In genomic region chr19:48969276-48970138, GRCh38 we compare ENCODE assay signal across 11 cellular contexts. TPM values are rescaled to one million over a fixed set of nuclear protein-coding genes. Genes with fewer than 3 reads are reported as not detected.
DNase-seq lines count a peak whose midpoint lies in the region; ATAC-seq and TF ChIP-seq lines count a peak whose summit lies in the region.
"Had no signal": no experiment of that assay in that cellular context is flagged by ENCODE, and none has a peak within 500 bp of the region (broad histone marks: within the 10 kb centered on the region; RNA-seq: fewer than 3 reads in every experiment).

No MANE protein-coding gene starts in this region.

- H3K27me3 Mint-ChIP-seq in HFFc6 (ENCODE audit: insufficient read depth), result peaks cover 33% of the 10 kb centered on the region

- TF ChIP-seq CTCF in DND-41 (IDR thresholded peaks at IDR 0.05; ENCODE audit: borderline replicate concordance, extremely low read depth, low read length, poor library complexity, severe bottlenecking), result no peak
- no peak for TF ChIP-seq CTCF in HFFc6 (IDR thresholded peaks at IDR 0.05)
- TF ChIP-seq CTCF in right lobe of liver (IDR thresholded peaks at IDR 0.05), result no peak

- H3K4me3 Mint-ChIP-seq in HFFc6, result no peak overlapping the region

- no peak overlapping the region for H3K4me3 ChIP-seq in DND-41 (ENCODE audit: low read depth in 1 of 2, low read length in 2 of 2)
- no peak overlapping the region for H3K4me3 ChIP-seq in right lobe of liver
- H3K4me3 ChIP-seq: cardiac muscle cell had no signal

- peaks cover 56% of the 10 kb centered on the region for H3K36me3 Mint-ChIP-seq in HFFc6 (ENCODE audit: low read depth)

- peak overlapping the region; percentile 40; the same call in 1 of the 2 replicates for H3K27ac Mint-ChIP-seq in HFFc6

- no peak overlapping the region for H3K9ac ChIP-seq in DND-41 (ENCODE audit: low read depth, low read length)

- no peak overlapping the region for H2AFZ ChIP-seq in DND-41 (ENCODE audit: low read depth, low read length)

- H3K36me3 ChIP-seq in DND-41 (ENCODE audit: insufficient read depth, low read length) (peaks cover 69% of the 10 kb centered on the region), right lobe of liver (peaks cover 0 to 48% (median 5%) of the 10 kb centered on the region in 4 donors)

- TF ChIP-seq POLR2A in right lobe of liver (IDR thresholded peaks at IDR 0.05), result peak; percentile 4

- peaks cover 20% of the 10 kb centered on the region for H3K79me2 ChIP-seq in DND-41 (ENCODE audit: insufficient read depth, low read length)

- no peaks in the 10 kb centered on the region for H3K9me3 ChIP-seq in DND-41 (ENCODE audit: insufficient read depth, low read length, severe bottlenecking)
- no peaks in the 10 kb centered on the region for H3K9me3 ChIP-seq in right lobe of liver

- H3K4me1 ChIP-seq in DND-41 (ENCODE audit: insufficient read depth, low read length), result peaks cover 28% of the 10 kb centered on the region
- peaks cover 0 to 11% (median 0%) of the 10 kb centered on the region in 4 donors for H3K4me1 ChIP-seq in right lobe of liver

- peaks cover 14% of the 10 kb centered on the region for H3K9me3 Mint-ChIP-seq in HFFc6

- DNase-seq in DND-41 (peak; percentile 84), HFFc6 (peak; percentile 18), UCSD-AML1 (lab: John Stamatoyannopoulos, UW; ENCODE audit: unreplicated experiment) (peak; percentile 14), right lobe of liver (peak in 1 of 3 donors; percentile 43), NCI-H2029 (lab: John Stamatoyannopoulos, UW) (no peak), GOT3 (lab: John Stamatoyannopoulos, UW) (no peak), GM19240 (ENCODE audit: insufficient read length, low spot score) (no peak)
- DNase-seq: mammary epithelial cell had no signal

- H3K27me3 ChIP-seq in DND-41 (ENCODE audit: insufficient read depth, low read length, poor library complexity) (no peaks in the 10 kb centered on the region), right lobe of liver (no peaks in the 10 kb centered on the region)
- H3K27me3 ChIP-seq: cardiac muscle cell had no signal

- H3K27ac ChIP-seq in DND-41 (ENCODE audit: low read length) (peak overlapping the region; percentile 51; the same call in 1 of the 2 replicates), right lobe of liver (peak overlapping the region in 1 of 3 donors; percentile 99)
- H3K27ac ChIP-seq: cardiac muscle cell had no signal

- intact Hi-C loops in right lobe of liver (cut with DNase I), result loop anchor here in 1 of 2 donors (10.0 kb wide), 1 partner anchor 65 kb away; the partner anchor contains the start of gene NUCB1

- WGBS in right lobe of liver (ENCODE audit: insufficient coverage, low coverage, low lambda C conversion rate, missing lambda C conversion rate), result 86% methylated on average over 12 of the region's 45 CpGs

- H4K20me1 ChIP-seq in DND-41 (ENCODE audit: insufficient read depth, low read length), result peaks cover 14% of the 10 kb centered on the region

- H3K4me1 Mint-ChIP-seq in HFFc6 (ENCODE audit: low read depth), result peaks cover 31% of the 10 kb centered on the region

- peak; percentile 67 for ATAC-seq in DND-41 (ENCODE audit: insufficient read depth, low read depth)
- ATAC-seq in right lobe of liver, result no peak
- no peak for ATAC-seq in HG02798 (IDR thresholded peaks at IDR 0.05; ENCODE audit: poor library complexity, unreplicated experiment)

- no peak overlapping the region for H3K4me2 ChIP-seq in DND-41 (ENCODE audit: insufficient read depth, low read length)

RNA-seq across cellular contexts. Expression of gene FTL, which starts 4.4 kb away (rescaled TPM):
- 1,000 to 10,000 TPM; 2,438 to 4,450 (median 3,824) TPM for total RNA-seq in HFFc6 (2021; fragmentation: NEBNext Ultra II Directional; extraction: Animal tissue kit (Norgen Biotek cat#: 25700))
- over 10,000 TPM in 3 of 6 experiments, 1,000 to 10,000 TPM in 3; 5,005 to 19,229 (median 10,447) TPM for total RNA-seq in right lobe of liver

RNA-seq across cellular contexts. Expression of gene BAX, which starts 14.8 kb away (rescaled TPM):
- total RNA-seq in HFFc6 (2021; fragmentation: NEBNext Ultra II Directional; extraction: Animal tissue kit (Norgen Biotek cat#: 25700)), result 100 to 1,000 TPM; 223 to 260 (median 244) TPM
- total RNA-seq in right lobe of liver, result 10 to 100 TPM; 15.9 to 54.1 (median 30.8) TPM

RNA-seq across cellular contexts. Expression of gene GYS1, which starts 23.6 kb away (rescaled TPM):
- 10 to 100 TPM; 76.0 to 90.8 (median 87.5) TPM for total RNA-seq in HFFc6 (2021; fragmentation: NEBNext Ultra II Directional; extraction: Animal tissue kit (Norgen Biotek cat#: 25700))
- total RNA-seq in right lobe of liver, result 10 to 100 TPM in 2 of 6 experiments, 1 to 10 TPM in 4; 4.7 to 12.5 (median 8.9) TPM

RNA-seq across cellular contexts. Expression of gene RUVBL2, which starts 24.2 kb away (rescaled TPM):
- total RNA-seq in HFFc6 (2021; fragmentation: NEBNext Ultra II Directional; extraction: Animal tissue kit (Norgen Biotek cat#: 25700)), result 100 to 1,000 TPM; 131 to 161 (median 159) TPM
- total RNA-seq in right lobe of liver, result 10 to 100 TPM; 22.8 to 66.7 (median 32.3) TPM

RNA-seq across cellular contexts. Expression of gene DHDH, which starts 36.0 kb away (rescaled TPM):
- total RNA-seq in HFFc6 (2021; fragmentation: NEBNext Ultra II Directional; extraction: Animal tissue kit (Norgen Biotek cat#: 25700)), result not detected
- total RNA-seq in right lobe of liver, result under 1 TPM in 1 of 6 experiments, not detected in 5; 0.29 TPM
- total RNA-seq: frontal cortex had no signal

Comparison
In these comparisons a context has a peak if more than half of its experiments do, and no peak if none do; other contexts are left out.
1. DNase-seq: peak in DND-41 (single experiment), HFFc6 (single experiment) and UCSD-AML1 (single experiment); none in NCI-H2029 (single experiment), GOT3 (single experiment) and GM19240 (single experiment).
2. RNA of gene BAX, which starts 14.8 kb away (total RNA-seq): 223 to 260 TPM in HFFc6; 15.9 to 54.1 TPM in right lobe of liver; every median in the first group is over 4 times any median in the second.
3. RNA of gene GYS1, which starts 23.6 kb away (total RNA-seq): 76.0 to 90.8 TPM in HFFc6; 4.7 to 12.5 TPM in right lobe of liver; every median in the first group is over 4 times any median in the second.